Comparison of ENCODE assay signal across 17 cellular contexts in the genomic region with DNA sequence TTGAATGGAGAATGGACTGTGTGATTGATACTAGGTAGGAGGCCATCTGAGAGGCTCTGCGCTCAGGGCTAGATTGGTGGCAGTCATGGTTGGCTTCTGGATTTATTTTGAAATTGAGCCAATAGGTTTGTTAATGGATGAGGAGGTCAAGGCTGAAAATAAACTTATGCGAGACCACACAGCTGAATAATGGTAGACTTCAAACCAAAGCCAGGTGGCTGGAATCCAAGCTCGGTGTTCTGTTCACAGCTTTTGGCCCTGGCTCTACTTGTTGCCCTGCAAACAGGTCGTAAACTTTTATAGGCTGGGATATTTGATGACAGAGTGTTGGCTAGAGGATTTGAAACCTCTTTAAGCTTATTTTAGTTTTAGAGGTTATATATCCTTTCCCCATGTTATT.
DNase-seq lines count a peak whose midpoint lies in the region; ATAC-seq and TF ChIP-seq lines count a peak whose summit lies in the region.
"Had no signal": no experiment of that assay in that cellular context is flagged by ENCODE, and none has a peak within 500 bp of the region (broad histone marks: within the 10 kb centered on the region; RNA-seq: fewer than 3 reads in every experiment).

No MANE protein-coding gene starts in this region.

- DNase-seq in DMS153 (lab: John Stamatoyannopoulos, UW) (peak; percentile 71), NCI-H1092 (lab: John Stamatoyannopoulos, UW) (peak; percentile 25), epithelial cell of proximal tubule (ENCODE audit: low read depth) (peak; percentile 81), medulla oblongata (ENCODE audit: extremely low spot score) (peak; percentile 19), NCI-H1694 treated with DMSO at 0.1 percent for 48 hours (lab: John Stamatoyannopoulos, UW) (no peak)
- no peak for DNase-seq in stimulated activated CD8-positive, alpha-beta memory T cell treated with anti-CD3 and anti-CD28 coated beads, Interleukin-4, amount 100 ng/mL, for 48 hours
- DNase-seq: activated CD4-positive, alpha-beta T cell treated with anti-CD3 and anti-CD28 coated beads, Interleukin-2, amount 50 U/mL, for 4 hours; activated naive CD8-positive, alpha-beta T cell treated with anti-CD3 and anti-CD28 coated beads, Interleukin-2, amount 10 ng/mL, durations not matched to agents 7 days and 5 days; activated T-cell treated with anti-CD3 and anti-CD28 coated beads, Interleukin-2, amount 50 U/mL, for 72 hours; GM23248; NCI-H1436 treated with DMSO at 0.1 percent for 48 hours; NCI-H526 treated with DMSO at 0.1 percent for 48 hours; SW 1271 had no signal

- TF ChIP-seq CTCF in epithelial cell of proximal tubule (conservative IDR thresholded peaks at IDR 0.05; ENCODE audit: low read depth, low read length) = no peak

- H3K4me3 ChIP-seq in epithelial cell of proximal tubule (ENCODE audit: low read depth, low read length) = no peak overlapping the region
- H3K4me3 ChIP-seq: cardiac muscle cell, GM12878, GM23248 had no signal

- ATAC-seq in GM18870 (IDR thresholded peaks at IDR 0.05; ENCODE audit: unreplicated experiment) (no peak), HG03457 (IDR thresholded peaks at IDR 0.05; ENCODE audit: unreplicated experiment) (no peak)
- ATAC-seq: activated T-cell treated with anti-CD3 and anti-CD28 coated beads, Interleukin-2, amount 50 U/mL, for 72 hours; GM12878 had no signal

Comparison
In these comparisons a context has a peak if more than half of its experiments do, and no peak if none do; other contexts are left out.
1. DNase-seq: peak in DMS153 (single experiment), NCI-H1092 (single experiment), epithelial cell of proximal tubule (single experiment) and medulla oblongata (single experiment); none in stimulated activated CD8-positive, alpha-beta memory T cell treated with anti-CD3 and anti-CD28 coated beads, Interleukin-4, amount 100 ng/mL, for 48 hours (single experiment) and NCI-H1694 treated with DMSO at 0.1 percent for 48 hours (single experiment).